ENCODE assay signal across 12 cellular contexts in genomic region chr14:100069161-100069800, GRCh38. TPM values are rescaled to one million over a fixed set of nuclear protein-coding genes. Genes with fewer than 3 reads are reported as not detected.
DNase-seq lines count a peak whose midpoint lies in the region; ATAC-seq and TF ChIP-seq lines count a peak whose summit lies in the region.
"Had no signal": no experiment of that assay in that cellular context is flagged by ENCODE, and none has a peak within 500 bp of the region (broad histone marks: within the 10 kb centered on the region; RNA-seq: fewer than 3 reads in every experiment).

No MANE protein-coding gene starts in this region.

- H3K9me3 ChIP-seq in SU-DHL-6 (ENCODE audit: insufficient read depth, low read length), result no peaks in the 10 kb centered on the region
- no peaks in the 10 kb centered on the region for H3K9me3 ChIP-seq in upper lobe of right lung
- H3K9me3 ChIP-seq: left lung had no signal

- H3K36me3 ChIP-seq in SU-DHL-6 (ENCODE audit: low read length), result peaks cover 3% of the 10 kb centered on the region; the same call in 1 of the 2 replicates
- no peaks in the 10 kb centered on the region for H3K36me3 ChIP-seq in upper lobe of right lung
- H3K36me3 ChIP-seq: left lung had no signal

- H3K4me3 Mint-ChIP-seq in activated T-cell treated with anti-CD3 and anti-CD28 coated beads, Interleukin-2, amount 50 U/mL, for 4 hours, result peak overlapping the region; percentile 83
- peak overlapping the region; percentile 89 to 98 (median 97) for H3K4me3 Mint-ChIP-seq in immature natural killer cell

- H3K4me1 Mint-ChIP-seq in activated T-cell treated with anti-CD3 and anti-CD28 coated beads, Interleukin-2, amount 50 U/mL, for 4 hours (ENCODE audit: low read depth), result peaks cover 96% of the 10 kb centered on the region
- peaks cover 94 to 100% of the 10 kb centered on the region in 2 donors for H3K4me1 Mint-ChIP-seq in immature natural killer cell

- peaks cover 70% of the 10 kb centered on the region for H3F3A ChIP-seq in SU-DHL-6 (ENCODE audit: insufficient read depth)

- no peaks in the 10 kb centered on the region for H4K20me1 ChIP-seq in SU-DHL-6 (ENCODE audit: low read depth, low read length)

- intact Hi-C loops in upper lobe of right lung (cut with DNase I), result no loop called here

- H3K4me1 ChIP-seq in upper lobe of right lung, result peaks cover 40% of the 10 kb centered on the region

- no peak for ATAC-seq in activated T-cell treated with anti-CD3 and anti-CD28 coated beads, Interleukin-2, amount 50 U/mL, for 4 hours
- ATAC-seq in upper lobe of right lung (no peak), GM19023 (IDR thresholded peaks at IDR 0.05; ENCODE audit: unreplicated experiment) (no peak)

- TF ChIP-seq CTCF in SU-DHL-6 (IDR thresholded peaks at IDR 0.05; ENCODE audit: insufficient read depth, low read length, poor library complexity, severe bottlenecking) (no peak), upper lobe of right lung (IDR thresholded peaks at IDR 0.05) (no peak)

- H3K9me2 ChIP-seq in SU-DHL-6 (replicated peaks; ENCODE audit: insufficient read depth, low read length), result no peaks in the 10 kb centered on the region

- no peaks in the 10 kb centered on the region for H3K9me3 Mint-ChIP-seq in activated T-cell treated with anti-CD3 and anti-CD28 coated beads, Interleukin-2, amount 50 U/mL, for 4 hours
- H3K9me3 Mint-ChIP-seq in immature natural killer cell, result no peaks in the 10 kb centered on the region

- peaks cover 69% of the 10 kb centered on the region for H3K79me2 ChIP-seq in SU-DHL-6 (ENCODE audit: insufficient read depth, low read length)

- peak overlapping the region; percentile 69 for H3K9ac ChIP-seq in SU-DHL-6 (ENCODE audit: low read length)

- H3K27ac ChIP-seq in SU-DHL-6 (ENCODE audit: low read depth, low read length), result peak overlapping the region; percentile 95
- peak overlapping the region; percentile 80 for H3K27ac ChIP-seq in upper lobe of right lung

- H3K4me2 ChIP-seq in SU-DHL-6 (ENCODE audit: low read depth, low read length, poor library complexity, severe bottlenecking), result peak overlapping the region; percentile 85

- no peak overlapping the region for H2AFZ ChIP-seq in SU-DHL-6 (ENCODE audit: low read depth, low read length, severe bottlenecking)

- no peak for DNase-seq in activated T-cell treated with anti-CD3 and anti-CD28 coated beads, Interleukin-2, amount 50 U/mL, for 4 hours
- no peak for DNase-seq in activated T-cell treated with anti-CD3 and anti-CD28 coated beads for 4 hours
- DNase-seq in immature natural killer cell, result peak in 1 of 3 donors; percentile 33
- DNase-seq in upper lobe of right lung, result no peak
- no peak for DNase-seq in SIG-M5 (lab: John Stamatoyannopoulos, UW)
- no peak for DNase-seq in hypothalamus (lab: John Stamatoyannopoulos, UW)
- DNase-seq: ACHN, NCI-H345, retina had no signal

- H3K4me3 ChIP-seq in SU-DHL-6 (ENCODE audit: insufficient read depth, low read length, poor library complexity, severe bottlenecking), result peak overlapping the region; percentile 50
- peak overlapping the region; percentile 43 for H3K4me3 ChIP-seq in upper lobe of right lung

- H3K27me3 Mint-ChIP-seq in activated T-cell treated with anti-CD3 and anti-CD28 coated beads, Interleukin-2, amount 50 U/mL, for 4 hours (ENCODE audit: low read depth), result no peaks in the 10 kb centered on the region
- peaks cover 20 to 58% (median 32%) of the 10 kb centered on the region in 3 donors for H3K27me3 Mint-ChIP-seq in immature natural killer cell (ENCODE audit: low read depth in 3 of 3)

- H3K27me3 ChIP-seq in SU-DHL-6 (ENCODE audit: low read length), result no peaks in the 10 kb centered on the region
- no peaks in the 10 kb centered on the region for H3K27me3 ChIP-seq in upper lobe of right lung
- H3K27me3 ChIP-seq: left lung had no signal

- H3K36me3 Mint-ChIP-seq in activated T-cell treated with anti-CD3 and anti-CD28 coated beads, Interleukin-2, amount 50 U/mL, for 4 hours (ENCODE audit: insufficient read depth), result peaks cover 10% of the 10 kb centered on the region
- H3K36me3 Mint-ChIP-seq in immature natural killer cell, result peaks cover 20 to 44% (median 30%) of the 10 kb centered on the region in 3 donors

- peak overlapping the region; percentile 98 to 100 (median 100) for H3K27ac Mint-ChIP-seq in immature natural killer cell

RNA-seq across cellular contexts. Expression of gene EVL, which starts 4.1 kb away (rescaled TPM):
- 100 to 1,000 TPM in 2 of 3 donors, 10 to 100 TPM in 1; 79.4 to 112 (median 107) TPM for total RNA-seq in activated T-cell treated with anti-CD3 and anti-CD28 coated beads, Interleukin-2, amount 50 U/mL, for 4 hours
- 100 to 1,000 TPM in 1 of 3 donors, 10 to 100 TPM in 2; 56.8 to 135 (median 76.3) TPM for polyA plus RNA-seq in immature natural killer cell
- 206 TPM for total RNA-seq in upper lobe of right lung
